In the genomic region with DNA sequence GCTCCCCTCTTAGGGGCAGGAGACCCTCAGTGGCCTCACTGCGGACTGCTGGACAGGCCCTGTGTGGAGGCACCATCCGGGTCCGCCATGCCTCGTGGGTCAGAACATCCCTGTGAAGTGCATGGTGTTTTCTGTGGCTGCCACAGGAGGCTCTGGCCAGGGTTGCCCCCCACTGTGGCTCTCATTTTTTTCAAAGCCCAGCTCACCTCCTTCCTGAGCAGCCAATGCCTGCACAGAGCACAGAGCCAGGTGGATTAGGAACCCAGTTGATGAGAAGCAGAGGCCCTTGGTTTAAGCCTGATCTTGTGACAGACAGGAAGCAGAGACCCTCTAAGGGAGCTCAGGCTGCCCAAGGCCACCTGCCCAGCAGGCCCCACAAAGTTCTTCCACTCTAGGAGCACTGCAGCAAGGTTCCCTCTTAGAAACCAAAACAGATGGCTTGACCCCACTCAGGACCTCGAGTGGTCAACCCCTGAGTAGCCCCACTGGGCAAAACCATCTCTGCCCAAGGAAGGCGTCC, we compare ENCODE assay signal across 2 cellular contexts.
TF ChIP-seq lines count a peak whose summit lies in the region.

No MANE protein-coding gene starts in this region.

TF ChIP-seq in GM23338, 12 proteins besides CTCF, POLR2A, EP300 and RAD21 (continues in another document):
- no peak for TF ChIP-seq CREB1 (CRISPR knock-in tag; IDR thresholded peaks at IDR 0.05; ENCODE audit: low read depth)
- TF ChIP-seq, protein P1, sequence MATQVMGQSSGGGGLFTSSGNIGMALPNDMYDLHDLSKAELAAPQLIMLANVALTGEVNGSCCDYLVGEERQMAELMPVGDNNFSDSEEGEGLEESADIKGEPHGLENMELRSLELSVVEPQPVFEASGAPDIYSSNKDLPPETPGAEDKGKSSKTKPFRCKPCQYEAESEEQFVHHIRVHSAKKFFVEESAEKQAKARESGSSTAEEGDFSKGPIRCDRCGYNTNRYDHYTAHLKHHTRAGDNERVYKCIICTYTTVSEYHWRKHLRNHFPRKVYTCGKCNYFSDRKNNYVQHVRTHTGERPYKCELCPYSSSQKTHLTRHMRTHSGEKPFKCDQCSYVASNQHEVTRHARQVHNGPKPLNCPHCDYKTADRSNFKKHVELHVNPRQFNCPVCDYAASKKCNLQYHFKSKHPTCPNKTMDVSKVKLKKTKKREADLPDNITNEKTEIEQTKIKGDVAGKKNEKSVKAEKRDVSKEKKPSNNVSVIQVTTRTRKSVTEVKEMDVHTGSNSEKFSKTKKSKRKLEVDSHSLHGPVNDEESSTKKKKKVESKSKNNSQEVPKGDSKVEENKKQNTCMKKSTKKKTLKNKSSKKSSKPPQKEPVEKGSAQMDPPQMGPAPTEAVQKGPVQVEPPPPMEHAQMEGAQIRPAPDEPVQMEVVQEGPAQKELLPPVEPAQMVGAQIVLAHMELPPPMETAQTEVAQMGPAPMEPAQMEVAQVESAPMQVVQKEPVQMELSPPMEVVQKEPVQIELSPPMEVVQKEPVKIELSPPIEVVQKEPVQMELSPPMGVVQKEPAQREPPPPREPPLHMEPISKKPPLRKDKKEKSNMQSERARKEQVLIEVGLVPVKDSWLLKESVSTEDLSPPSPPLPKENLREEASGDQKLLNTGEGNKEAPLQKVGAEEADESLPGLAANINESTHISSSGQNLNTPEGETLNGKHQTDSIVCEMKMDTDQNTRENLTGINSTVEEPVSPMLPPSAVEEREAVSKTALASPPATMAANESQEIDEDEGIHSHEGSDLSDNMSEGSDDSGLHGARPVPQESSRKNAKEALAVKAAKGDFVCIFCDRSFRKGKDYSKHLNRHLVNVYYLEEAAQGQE (IDR thresholded peaks at IDR 0.05; ENCODE audit: unreplicated experiment) = no peak
- no peak for TF ChIP-seq STAT1 (IDR thresholded peaks at IDR 0.05; ENCODE audit: unreplicated experiment)
- TF ChIP-seq NANOG (IDR thresholded peaks at IDR 0.05; ENCODE audit: borderline replicate concordance) = no peak
- TF ChIP-seq, protein P2, sequence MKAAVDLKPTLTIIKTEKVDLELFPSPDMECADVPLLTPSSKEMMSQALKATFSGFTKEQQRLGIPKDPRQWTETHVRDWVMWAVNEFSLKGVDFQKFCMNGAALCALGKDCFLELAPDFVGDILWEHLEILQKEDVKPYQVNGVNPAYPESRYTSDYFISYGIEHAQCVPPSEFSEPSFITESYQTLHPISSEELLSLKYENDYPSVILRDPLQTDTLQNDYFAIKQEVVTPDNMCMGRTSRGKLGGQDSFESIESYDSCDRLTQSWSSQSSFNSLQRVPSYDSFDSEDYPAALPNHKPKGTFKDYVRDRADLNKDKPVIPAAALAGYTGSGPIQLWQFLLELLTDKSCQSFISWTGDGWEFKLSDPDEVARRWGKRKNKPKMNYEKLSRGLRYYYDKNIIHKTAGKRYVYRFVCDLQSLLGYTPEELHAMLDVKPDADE (IDR thresholded peaks at IDR 0.05) = no peak
- no peak for TF ChIP-seq EZH2phosphoT487 (IDR thresholded peaks at IDR 0.05; ENCODE audit: unreplicated experiment)
- no peak for TF ChIP-seq ZNF331 (CRISPR knock-in tag; IDR thresholded peaks at IDR 0.05; ENCODE audit: low read depth)
- no peak for TF ChIP-seq POLR2AphosphoS5 (IDR thresholded peaks at IDR 0.05; ENCODE audit: low read depth)
- TF ChIP-seq, protein P3, sequence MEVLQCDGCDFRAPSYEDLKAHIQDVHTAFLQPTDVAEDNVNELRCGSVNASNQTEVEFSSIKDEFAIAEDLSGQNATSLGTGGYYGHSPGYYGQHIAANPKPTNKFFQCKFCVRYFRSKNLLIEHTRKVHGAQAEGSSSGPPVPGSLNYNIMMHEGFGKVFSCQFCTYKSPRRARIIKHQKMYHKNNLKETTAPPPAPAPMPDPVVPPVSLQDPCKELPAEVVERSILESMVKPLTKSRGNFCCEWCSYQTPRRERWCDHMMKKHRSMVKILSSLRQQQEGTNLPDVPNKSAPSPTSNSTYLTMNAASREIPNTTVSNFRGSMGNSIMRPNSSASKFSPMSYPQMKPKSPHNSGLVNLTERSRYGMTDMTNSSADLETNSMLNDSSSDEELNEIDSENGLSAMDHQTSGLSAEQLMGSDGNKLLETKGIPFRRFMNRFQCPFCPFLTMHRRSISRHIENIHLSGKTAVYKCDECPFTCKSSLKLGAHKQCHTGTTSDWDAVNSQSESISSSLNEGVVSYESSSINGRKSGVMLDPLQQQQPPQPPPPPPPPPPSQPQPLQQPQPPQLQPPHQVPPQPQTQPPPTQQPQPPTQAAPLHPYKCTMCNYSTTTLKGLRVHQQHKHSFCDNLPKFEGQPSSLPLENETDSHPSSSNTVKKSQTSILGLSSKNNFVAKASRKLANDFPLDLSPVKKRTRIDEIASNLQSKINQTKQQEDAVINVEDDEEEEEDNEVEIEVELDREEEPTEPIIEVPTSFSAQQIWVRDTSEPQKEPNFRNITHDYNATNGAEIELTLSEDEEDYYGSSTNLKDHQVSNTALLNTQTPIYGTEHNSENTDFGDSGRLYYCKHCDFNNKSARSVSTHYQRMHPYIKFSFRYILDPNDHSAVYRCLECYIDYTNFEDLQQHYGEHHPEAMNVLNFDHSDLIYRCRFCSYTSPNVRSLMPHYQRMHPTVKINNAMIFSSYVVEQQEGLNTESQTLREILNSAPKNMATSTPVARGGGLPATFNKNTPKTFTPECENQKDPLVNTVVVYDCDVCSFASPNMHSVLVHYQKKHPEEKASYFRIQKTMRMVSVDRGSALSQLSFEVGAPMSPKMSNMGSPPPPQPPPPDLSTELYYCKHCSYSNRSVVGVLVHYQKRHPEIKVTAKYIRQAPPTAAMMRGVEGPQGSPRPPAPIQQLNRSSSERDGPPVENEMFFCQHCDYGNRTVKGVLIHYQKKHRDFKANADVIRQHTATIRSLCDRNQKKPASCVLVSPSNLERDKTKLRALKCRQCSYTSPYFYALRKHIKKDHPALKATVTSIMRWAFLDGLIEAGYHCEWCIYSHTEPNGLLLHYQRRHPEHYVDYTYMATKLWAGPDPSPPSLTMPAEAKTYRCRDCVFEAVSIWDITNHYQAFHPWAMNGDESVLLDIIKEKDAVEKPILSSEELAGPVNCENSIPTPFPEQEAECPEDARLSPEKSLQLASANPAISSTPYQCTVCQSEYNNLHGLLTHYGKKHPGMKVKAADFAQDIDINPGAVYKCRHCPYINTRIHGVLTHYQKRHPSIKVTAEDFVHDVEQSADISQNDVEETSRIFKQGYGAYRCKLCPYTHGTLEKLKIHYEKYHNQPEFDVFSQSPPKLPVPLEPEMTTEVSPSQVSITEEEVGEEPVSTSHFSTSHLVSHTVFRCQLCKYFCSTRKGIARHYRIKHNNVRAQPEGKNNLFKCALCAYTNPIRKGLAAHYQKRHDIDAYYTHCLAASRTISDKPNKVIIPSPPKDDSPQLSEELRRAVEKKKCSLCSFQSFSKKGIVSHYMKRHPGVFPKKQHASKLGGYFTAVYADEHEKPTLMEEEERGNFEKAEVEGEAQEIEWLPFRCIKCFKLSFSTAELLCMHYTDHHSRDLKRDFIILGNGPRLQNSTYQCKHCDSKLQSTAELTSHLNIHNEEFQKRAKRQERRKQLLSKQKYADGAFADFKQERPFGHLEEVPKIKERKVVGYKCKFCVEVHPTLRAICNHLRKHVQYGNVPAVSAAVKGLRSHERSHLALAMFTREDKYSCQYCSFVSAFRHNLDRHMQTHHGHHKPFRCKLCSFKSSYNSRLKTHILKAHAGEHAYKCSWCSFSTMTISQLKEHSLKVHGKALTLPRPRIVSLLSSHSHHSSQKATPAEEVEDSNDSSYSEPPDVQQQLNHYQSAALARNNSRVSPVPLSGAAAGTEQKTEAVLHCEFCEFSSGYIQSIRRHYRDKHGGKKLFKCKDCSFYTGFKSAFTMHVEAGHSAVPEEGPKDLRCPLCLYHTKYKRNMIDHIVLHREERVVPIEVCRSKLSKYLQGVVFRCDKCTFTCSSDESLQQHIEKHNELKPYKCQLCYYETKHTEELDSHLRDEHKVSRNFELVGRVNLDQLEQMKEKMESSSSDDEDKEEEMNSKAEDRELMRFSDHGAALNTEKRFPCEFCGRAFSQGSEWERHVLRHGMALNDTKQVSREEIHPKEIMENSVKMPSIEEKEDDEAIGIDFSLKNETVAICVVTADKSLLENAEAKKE (CRISPR knock-in tag; IDR thresholded peaks at IDR 0.05) = no peak

TF ChIP-seq in K562, 482 proteins besides CTCF, POLR2A, EP300 and RAD21:
- TF ChIP-seq, protein P4, sequence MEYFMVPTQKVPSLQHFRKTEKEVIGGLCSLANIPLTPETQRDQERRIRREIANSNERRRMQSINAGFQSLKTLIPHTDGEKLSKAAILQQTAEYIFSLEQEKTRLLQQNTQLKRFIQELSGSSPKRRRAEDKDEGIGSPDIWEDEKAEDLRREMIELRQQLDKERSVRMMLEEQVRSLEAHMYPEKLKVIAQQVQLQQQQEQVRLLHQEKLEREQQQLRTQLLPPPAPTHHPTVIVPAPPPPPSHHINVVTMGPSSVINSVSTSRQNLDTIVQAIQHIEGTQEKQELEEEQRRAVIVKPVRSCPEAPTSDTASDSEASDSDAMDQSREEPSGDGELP (CRISPR knock-in tag; IDR thresholded peaks at IDR 0.05; ENCODE audit: borderline replicate concordance) = peak; percentile 3; the same call in 1 of the 2 replicates
- TF ChIP-seq STAT5A (IDR thresholded peaks at IDR 0.05; ENCODE audit: borderline replicate concordance, low read length) = no peak
